ENCODE assay signal across 37 cellular contexts in the genomic region with DNA sequence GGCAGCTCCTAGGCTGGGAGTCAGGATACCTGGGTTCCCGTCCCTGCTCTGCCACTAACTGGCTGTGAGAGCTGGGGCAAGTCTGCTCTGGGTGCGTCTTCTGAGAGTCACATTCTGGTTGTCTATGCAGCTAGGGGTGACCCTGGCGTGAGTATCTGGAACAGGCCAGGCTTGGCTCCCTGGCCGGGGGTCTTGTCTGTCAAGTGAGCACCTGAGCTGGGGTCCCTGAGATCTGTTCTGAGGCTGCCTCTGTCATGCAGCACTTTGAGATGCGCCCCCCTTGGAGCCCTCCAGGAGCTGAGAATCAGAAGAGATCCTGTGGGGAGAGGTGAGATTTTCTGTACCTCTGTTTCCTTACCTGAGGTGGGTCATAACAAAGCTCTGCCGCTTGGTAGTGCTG.
"Had no signal": no experiment of that assay in that cellular context is flagged by ENCODE, and none has a peak within 500 bp of the region (broad histone marks: within the 10 kb centered on the region; RNA-seq: fewer than 3 reads in every experiment).

No MANE protein-coding gene starts in this region.

- H3K9ac ChIP-seq: KMS-11, SK-N-SH had no signal

- H3K27ac ChIP-seq: brain microvascular endothelial cell, KMS-11, PC-9, RWPE1, SJSA1 had no signal

- H2AFZ ChIP-seq: PC-9 had no signal

- H3K27me3 Mint-ChIP-seq: activated T-helper 17 cell treated with anti-CD3 and anti-CD28 coated beads, Interleukin-2, amount 50 U/mL, for 72 hours had no signal

- H3K36me3 Mint-ChIP-seq: activated naive CD8-positive, alpha-beta T cell treated with anti-CD3 and anti-CD28 coated beads for 36 hours had no signal

- H3K9me3 ChIP-seq: SJSA1, SK-N-SH had no signal

- H3K4me3 Mint-ChIP-seq: activated B cell treated with CpG ODN at 0.5 μM for 24 hours; activated CD4-positive, alpha-beta T cell treated with anti-CD3 and anti-CD28 coated beads, Interleukin-2, amount 10 ng/mL, durations not matched to agents 24 days and 14 days; activated CD8-positive, alpha-beta T cell treated with anti-CD3 and anti-CD28 coated beads for 36 hours; activated naive CD8-positive, alpha-beta T cell treated with anti-CD3 and anti-CD28 coated beads for 36 hours; activated T-cell treated with anti-CD3 and anti-CD28 coated beads, Interleukin-2, amount 50 U/mL, for 72 hours; activated T-helper 17 cell treated with anti-CD3 and anti-CD28 coated beads, Interleukin-2, amount 50 U/mL, for 72 hours; T-helper 1 cell treated with Interleukin-12 subunit alpha and Interleukin-12 subunit beta and Interleukin-4 antibody, amounts not matched to agents 30 μg/mL and 1 μg/mL, for 36 hours; T-helper 2 cell treated with Interferon-gamma antibody and Interleukin-4, amounts not matched to agents 5 μg/mL and 100 μg/mL, for 36 hours had no signal

- DNase-seq: activated B cell treated with CpG ODN at 0.5 μM for 24 hours; activated CD4-positive, alpha-beta T cell treated with anti-CD3 and anti-CD28 coated beads for 1 hour; activated CD4-positive, alpha-beta T cell treated with anti-CD3 and anti-CD28 coated beads, Interleukin-2, amount 10 ng/mL, durations not matched to agents 24 days and 14 days; activated CD4-positive, alpha-beta T cell treated with anti-CD3 and anti-CD28 coated beads, Interleukin-2, amount 50 U/mL, for 4 hours; activated CD8-positive, alpha-beta T cell treated with anti-CD3 and anti-CD28 coated beads for 36 hours; activated effector memory CD4-positive, alpha-beta T cell treated with anti-CD3 and anti-CD28 coated beads, Interleukin-2, amount 50 U/mL, for 16 hours; activated naive CD4-positive, alpha-beta T cell; activated naive CD4-positive, alpha-beta T cell treated with anti-CD3 and anti-CD28 coated beads, Interleukin-2, amount 50 U/mL, for 16 hours; activated naive CD8-positive, alpha-beta T cell treated with anti-CD3 and anti-CD28 coated beads for 36 hours; activated T-cell treated with anti-CD3 and anti-CD28 coated beads, Interleukin-2, amount 50 U/mL, for 1 hour; activated T-cell treated with anti-CD3 and anti-CD28 coated beads, Interleukin-2, amount 50 U/mL, for 72 hours; aorta; brain microvascular endothelial cell; central memory CD4-positive, alpha-beta T cell; MM.1S; MV-4-11; NCI-H1092; NCI-H1417; NCI-H146; NCI-H187; NCI-H2029 treated with DMSO at 0.1 percent for 48 hours; NCI-H2107; NCI-H2171; NCI-H510A; NCI-H526; NCI-H748 treated with DMSO at 0.1 percent for 48 hours; NK-92 treated with Interleukin-12 subunit alpha and Interleukin-12 subunit beta, amount 100 ng/mL, for 24 hours; PC-9; SHP77; SK-N-SH had no signal

- FAIRE-seq: RCC 7860 had no signal

- H3K27me3 ChIP-seq: brain microvascular endothelial cell, SJSA1 had no signal

- H3K4me3 ChIP-seq: PC-9, SJSA1 had no signal

- ATAC-seq: activated CD8-positive, alpha-beta T cell treated with anti-CD3 and anti-CD28 coated beads for 36 hours; activated T-cell treated with anti-CD3 and anti-CD28 coated beads, Interleukin-2, amount 50 U/mL, for 72 hours; activated T-helper 17 cell treated with anti-CD3 and anti-CD28 coated beads, Interleukin-2, amount 50 U/mL, for 72 hours had no signal

- H3K27ac Mint-ChIP-seq: activated B cell treated with CpG ODN at 0.5 μM for 24 hours; activated CD4-positive, alpha-beta T cell treated with anti-CD3 and anti-CD28 coated beads, Interleukin-2, amount 10 ng/mL, durations not matched to agents 24 days and 14 days; activated CD8-positive, alpha-beta T cell treated with anti-CD3 and anti-CD28 coated beads for 36 hours; activated naive CD8-positive, alpha-beta T cell treated with anti-CD3 and anti-CD28 coated beads for 36 hours; activated T-cell treated with anti-CD3 and anti-CD28 coated beads, Interleukin-2, amount 50 U/mL, for 72 hours; activated T-helper 17 cell treated with anti-CD3 and anti-CD28 coated beads, Interleukin-2, amount 50 U/mL, for 72 hours; T-helper 1 cell treated with Interleukin-12 subunit alpha and Interleukin-12 subunit beta and Interleukin-4 antibody, amounts not matched to agents 30 μg/mL and 1 μg/mL, for 36 hours; T-helper 2 cell treated with Interferon-gamma antibody and Interleukin-4, amounts not matched to agents 5 μg/mL and 100 μg/mL, for 36 hours had no signal

- H3K36me3 ChIP-seq: SJSA1 had no signal

- H3K9me3 Mint-ChIP-seq: activated B cell treated with CpG ODN at 0.5 μM for 24 hours; activated CD4-positive, alpha-beta T cell treated with anti-CD3 and anti-CD28 coated beads, Interleukin-2, amount 10 ng/mL, durations not matched to agents 24 days and 14 days; activated CD8-positive, alpha-beta T cell treated with anti-CD3 and anti-CD28 coated beads for 36 hours; activated naive CD8-positive, alpha-beta T cell treated with anti-CD3 and anti-CD28 coated beads for 36 hours; activated T-cell treated with anti-CD3 and anti-CD28 coated beads, Interleukin-2, amount 50 U/mL, for 72 hours; activated T-helper 17 cell treated with anti-CD3 and anti-CD28 coated beads, Interleukin-2, amount 50 U/mL, for 72 hours; T-helper 1 cell treated with Interleukin-12 subunit alpha and Interleukin-12 subunit beta and Interleukin-4 antibody, amounts not matched to agents 30 μg/mL and 1 μg/mL, for 36 hours; T-helper 2 cell treated with Interferon-gamma antibody and Interleukin-4, amounts not matched to agents 5 μg/mL and 100 μg/mL, for 36 hours had no signal

- H3K4me2 ChIP-seq: KMS-11, PC-9, SK-N-SH had no signal
